In the genomic region with DNA sequence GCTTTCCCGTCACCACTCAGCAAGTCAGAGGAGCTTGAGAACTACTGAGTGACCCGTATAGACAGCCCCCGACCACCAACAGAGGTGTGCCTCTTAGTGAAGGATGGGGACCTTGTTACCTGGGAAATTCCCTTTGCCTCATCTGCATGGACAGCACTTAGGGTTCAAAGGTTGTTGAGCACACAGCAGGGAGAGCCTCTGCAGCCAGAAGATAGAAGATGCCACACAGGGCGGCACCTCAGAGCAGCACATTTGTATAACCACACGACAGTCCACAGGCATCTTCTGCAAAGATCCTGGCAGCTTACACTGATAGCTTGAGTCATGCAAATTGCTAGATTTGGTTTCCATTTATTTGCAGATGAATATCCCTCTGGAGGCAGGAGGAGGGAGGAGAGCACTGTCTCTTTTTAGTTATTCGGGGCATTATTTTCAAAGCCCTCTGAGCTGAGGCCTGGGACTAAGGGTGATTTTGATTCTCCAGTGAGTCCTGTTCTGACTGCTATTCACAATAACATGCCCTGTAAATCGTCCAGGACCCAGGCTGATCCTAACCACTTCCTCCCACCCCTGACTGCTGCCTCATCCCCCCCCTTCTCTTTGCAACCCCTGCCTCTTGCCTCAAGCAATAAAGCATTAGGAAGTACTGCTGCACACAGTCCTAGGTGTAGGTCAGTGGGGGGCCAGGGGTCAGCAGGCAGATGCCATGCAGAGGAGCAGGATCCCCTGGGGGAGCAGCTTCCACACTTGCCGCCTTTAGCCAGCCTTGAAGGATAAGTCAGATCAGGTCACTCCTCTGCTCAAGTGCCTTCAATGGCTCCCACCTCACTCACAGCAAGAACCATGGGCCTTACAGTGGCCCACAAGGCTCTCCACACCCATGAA, we compare ENCODE assay signal across 1 cellular context.
TF ChIP-seq lines count a peak whose summit lies in the region.

No MANE protein-coding gene starts in this region.

TF ChIP-seq in H1, 55 proteins besides CTCF, POLR2A, EP300 and RAD21:
- TF ChIP-seq SIRT6 (IDR thresholded peaks at IDR 0.05; ENCODE audit: low read length) = no peak
- TF ChIP-seq, protein P1, sequence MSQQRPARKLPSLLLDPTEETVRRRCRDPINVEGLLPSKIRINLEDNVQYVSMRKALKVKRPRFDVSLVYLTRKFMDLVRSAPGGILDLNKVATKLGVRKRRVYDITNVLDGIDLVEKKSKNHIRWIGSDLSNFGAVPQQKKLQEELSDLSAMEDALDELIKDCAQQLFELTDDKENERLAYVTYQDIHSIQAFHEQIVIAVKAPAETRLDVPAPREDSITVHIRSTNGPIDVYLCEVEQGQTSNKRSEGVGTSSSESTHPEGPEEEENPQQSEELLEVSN (IDR thresholded peaks at IDR 0.05) = no peak
- TF ChIP-seq ZNF274 (IDR thresholded peaks at IDR 0.05; ENCODE audit: borderline replicate concordance, extremely low read depth, low read length) = no peak
- no peak for TF ChIP-seq SP2 (IDR thresholded peaks at IDR 0.05; ENCODE audit: low read length)
- 0 out of 4 replicates have a peak, but pooled peaks of 1 of the 2 experiments have one; percentile 18 for TF ChIP-seq HDAC2 (IDR thresholded peaks at IDR 0.05; ENCODE audit: borderline replicate concordance in 1 of 2, low read depth in 2 of 2, low read length in 2 of 2)
- peak; percentile 93; the same call in 1 of the 2 replicates for TF ChIP-seq KDM1A (IDR thresholded peaks at IDR 0.05; ENCODE audit: borderline replicate concordance, low read length)
- no peak for TF ChIP-seq PHF8 (conservative IDR thresholded peaks at IDR 0.05; ENCODE audit: low read depth, low read length)
- TF ChIP-seq SRF (IDR thresholded peaks at IDR 0.05; ENCODE audit: low read depth, low read length) = no peak
- no peak for TF ChIP-seq TBP (IDR thresholded peaks at IDR 0.05; ENCODE audit: low read depth, low read length)
- no peak for TF ChIP-seq MAFK (IDR thresholded peaks at IDR 0.05; ENCODE audit: low read depth, low read length)
- TF ChIP-seq TEAD4 (IDR thresholded peaks at IDR 0.05; ENCODE audit: low read depth, low read length) = no peak
- TF ChIP-seq, protein P2, sequence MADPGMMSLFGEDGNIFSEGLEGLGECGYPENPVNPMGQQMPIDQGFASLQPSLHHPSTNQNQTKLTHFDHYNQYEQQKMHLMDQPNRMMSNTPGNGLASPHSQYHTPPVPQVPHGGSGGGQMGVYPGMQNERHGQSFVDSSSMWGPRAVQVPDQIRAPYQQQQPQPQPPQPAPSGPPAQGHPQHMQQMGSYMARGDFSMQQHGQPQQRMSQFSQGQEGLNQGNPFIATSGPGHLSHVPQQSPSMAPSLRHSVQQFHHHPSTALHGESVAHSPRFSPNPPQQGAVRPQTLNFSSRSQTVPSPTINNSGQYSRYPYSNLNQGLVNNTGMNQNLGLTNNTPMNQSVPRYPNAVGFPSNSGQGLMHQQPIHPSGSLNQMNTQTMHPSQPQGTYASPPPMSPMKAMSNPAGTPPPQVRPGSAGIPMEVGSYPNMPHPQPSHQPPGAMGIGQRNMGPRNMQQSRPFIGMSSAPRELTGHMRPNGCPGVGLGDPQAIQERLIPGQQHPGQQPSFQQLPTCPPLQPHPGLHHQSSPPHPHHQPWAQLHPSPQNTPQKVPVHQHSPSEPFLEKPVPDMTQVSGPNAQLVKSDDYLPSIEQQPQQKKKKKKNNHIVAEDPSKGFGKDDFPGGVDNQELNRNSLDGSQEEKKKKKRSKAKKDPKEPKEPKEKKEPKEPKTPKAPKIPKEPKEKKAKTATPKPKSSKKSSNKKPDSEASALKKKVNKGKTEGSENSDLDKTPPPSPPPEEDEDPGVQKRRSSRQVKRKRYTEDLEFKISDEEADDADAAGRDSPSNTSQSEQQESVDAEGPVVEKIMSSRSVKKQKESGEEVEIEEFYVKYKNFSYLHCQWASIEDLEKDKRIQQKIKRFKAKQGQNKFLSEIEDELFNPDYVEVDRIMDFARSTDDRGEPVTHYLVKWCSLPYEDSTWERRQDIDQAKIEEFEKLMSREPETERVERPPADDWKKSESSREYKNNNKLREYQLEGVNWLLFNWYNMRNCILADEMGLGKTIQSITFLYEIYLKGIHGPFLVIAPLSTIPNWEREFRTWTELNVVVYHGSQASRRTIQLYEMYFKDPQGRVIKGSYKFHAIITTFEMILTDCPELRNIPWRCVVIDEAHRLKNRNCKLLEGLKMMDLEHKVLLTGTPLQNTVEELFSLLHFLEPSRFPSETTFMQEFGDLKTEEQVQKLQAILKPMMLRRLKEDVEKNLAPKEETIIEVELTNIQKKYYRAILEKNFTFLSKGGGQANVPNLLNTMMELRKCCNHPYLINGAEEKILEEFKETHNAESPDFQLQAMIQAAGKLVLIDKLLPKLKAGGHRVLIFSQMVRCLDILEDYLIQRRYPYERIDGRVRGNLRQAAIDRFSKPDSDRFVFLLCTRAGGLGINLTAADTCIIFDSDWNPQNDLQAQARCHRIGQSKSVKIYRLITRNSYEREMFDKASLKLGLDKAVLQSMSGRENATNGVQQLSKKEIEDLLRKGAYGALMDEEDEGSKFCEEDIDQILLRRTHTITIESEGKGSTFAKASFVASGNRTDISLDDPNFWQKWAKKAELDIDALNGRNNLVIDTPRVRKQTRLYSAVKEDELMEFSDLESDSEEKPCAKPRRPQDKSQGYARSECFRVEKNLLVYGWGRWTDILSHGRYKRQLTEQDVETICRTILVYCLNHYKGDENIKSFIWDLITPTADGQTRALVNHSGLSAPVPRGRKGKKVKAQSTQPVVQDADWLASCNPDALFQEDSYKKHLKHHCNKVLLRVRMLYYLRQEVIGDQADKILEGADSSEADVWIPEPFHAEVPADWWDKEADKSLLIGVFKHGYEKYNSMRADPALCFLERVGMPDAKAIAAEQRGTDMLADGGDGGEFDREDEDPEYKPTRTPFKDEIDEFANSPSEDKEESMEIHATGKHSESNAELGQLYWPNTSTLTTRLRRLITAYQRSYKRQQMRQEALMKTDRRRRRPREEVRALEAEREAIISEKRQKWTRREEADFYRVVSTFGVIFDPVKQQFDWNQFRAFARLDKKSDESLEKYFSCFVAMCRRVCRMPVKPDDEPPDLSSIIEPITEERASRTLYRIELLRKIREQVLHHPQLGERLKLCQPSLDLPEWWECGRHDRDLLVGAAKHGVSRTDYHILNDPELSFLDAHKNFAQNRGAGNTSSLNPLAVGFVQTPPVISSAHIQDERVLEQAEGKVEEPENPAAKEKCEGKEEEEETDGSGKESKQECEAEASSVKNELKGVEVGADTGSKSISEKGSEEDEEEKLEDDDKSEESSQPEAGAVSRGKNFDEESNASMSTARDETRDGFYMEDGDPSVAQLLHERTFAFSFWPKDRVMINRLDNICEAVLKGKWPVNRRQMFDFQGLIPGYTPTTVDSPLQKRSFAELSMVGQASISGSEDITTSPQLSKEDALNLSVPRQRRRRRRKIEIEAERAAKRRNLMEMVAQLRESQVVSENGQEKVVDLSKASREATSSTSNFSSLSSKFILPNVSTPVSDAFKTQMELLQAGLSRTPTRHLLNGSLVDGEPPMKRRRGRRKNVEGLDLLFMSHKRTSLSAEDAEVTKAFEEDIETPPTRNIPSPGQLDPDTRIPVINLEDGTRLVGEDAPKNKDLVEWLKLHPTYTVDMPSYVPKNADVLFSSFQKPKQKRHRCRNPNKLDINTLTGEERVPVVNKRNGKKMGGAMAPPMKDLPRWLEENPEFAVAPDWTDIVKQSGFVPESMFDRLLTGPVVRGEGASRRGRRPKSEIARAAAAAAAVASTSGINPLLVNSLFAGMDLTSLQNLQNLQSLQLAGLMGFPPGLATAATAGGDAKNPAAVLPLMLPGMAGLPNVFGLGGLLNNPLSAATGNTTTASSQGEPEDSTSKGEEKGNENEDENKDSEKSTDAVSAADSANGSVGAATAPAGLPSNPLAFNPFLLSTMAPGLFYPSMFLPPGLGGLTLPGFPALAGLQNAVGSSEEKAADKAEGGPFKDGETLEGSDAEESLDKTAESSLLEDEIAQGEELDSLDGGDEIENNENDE (IDR thresholded peaks at IDR 0.05; ENCODE audit: insufficient replicate concordance, low read length) = no peak
- peak; percentile 28; the same call in 1 of the 2 replicates for TF ChIP-seq SP1 (IDR thresholded peaks at IDR 0.05; ENCODE audit: low read depth, low read length)
- peak; percentile 3 for TF ChIP-seq NANOG (IDR thresholded peaks at IDR 0.05; ENCODE audit: insufficient read depth, low read depth, low read length, poor library complexity, severe bottlenecking)
TF ChIP-seq in H1: peak in this region for 4.
